11 cellular contexts compared by ENCODE assay signal in the genomic region with DNA sequence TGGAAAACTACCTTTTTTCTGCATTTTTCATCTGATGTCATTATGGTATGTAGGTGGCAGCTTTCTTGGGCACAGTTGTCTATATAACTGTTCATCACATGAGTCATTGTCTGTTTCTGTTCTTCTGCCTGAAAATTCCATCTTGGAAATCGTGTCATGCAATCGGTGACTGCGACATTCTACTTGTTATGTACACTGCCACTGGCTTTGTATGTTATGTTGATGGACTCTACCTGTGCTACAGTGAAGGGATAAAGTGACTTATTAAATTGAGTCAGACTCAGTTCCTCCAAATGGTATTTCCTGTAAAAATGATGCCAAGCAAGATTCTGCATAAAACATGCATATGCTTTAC. TPM values are rescaled to one million over a fixed set of nuclear protein-coding genes. Genes with fewer than 3 reads are reported as not detected.
DNase-seq lines count a peak whose midpoint lies in the region; ATAC-seq and TF ChIP-seq lines count a peak whose summit lies in the region.
"Had no signal": no experiment of that assay in that cellular context is flagged by ENCODE, and none has a peak within 500 bp of the region (broad histone marks: within the 10 kb centered on the region; RNA-seq: fewer than 3 reads in every experiment).

No MANE protein-coding gene starts in this region.

- H3K27me3 Mint-ChIP-seq in activated CD8-positive, alpha-beta memory T cell treated with anti-CD3 and anti-CD28 coated beads, Interleukin-2, amount 10 ng/mL, durations not matched to agents 7 days and 5 days, result no peaks in the 10 kb centered on the region
- no peaks in the 10 kb centered on the region for H3K27me3 Mint-ChIP-seq in activated CD4-positive, alpha-beta memory T cell treated with anti-CD3 and anti-CD28 coated beads for 36 hours

- POLR2A ChIA-PET in activated CD4-positive, alpha-beta memory T cell treated with anti-CD3 and anti-CD28 coated beads for 36 hours (lab: Charles Lee), result interaction anchor here (0.6 to 12.1 kb wide), 9 partner anchors 8 to 220 kb away, joined by 3 to 176 read pairs (median 10); partner anchors contain the start of genes RLF, SMAP2 and ZFP69B

- CTCF ChIA-PET in activated CD8-positive, alpha-beta memory T cell treated with anti-CD3 and anti-CD28 coated beads, Interleukin-2, amount 10 ng/mL, durations not matched to agents 7 days and 5 days (lab: Charles Lee), result interaction anchor here (0.7 to 6.5 kb wide), 10 partner anchors 8 to 67 kb away, joined by 3 to 28 read pairs (median 5); partner anchors contain the start of gene SMAP2
- CTCF ChIA-PET in activated CD4-positive, alpha-beta memory T cell treated with anti-CD3 and anti-CD28 coated beads for 36 hours (lab: Charles Lee), result interaction anchor here (0.8 to 9.1 kb wide), 10 partner anchors 8 to 229 kb away, joined by 3 to 74 read pairs (median 8); partner anchors contain the start of gene SMAP2

- TF ChIP-seq RAD21 in liver (IDR thresholded peaks at IDR 0.05), result no peak

- TF ChIP-seq POLR2A in thyroid gland (IDR thresholded peaks at IDR 0.05), result no peak

- no peak for ATAC-seq in activated CD8-positive, alpha-beta memory T cell treated with anti-CD3 and anti-CD28 coated beads, Interleukin-2, amount 10 ng/mL, durations not matched to agents 7 days and 5 days
- ATAC-seq in HG03469 (IDR thresholded peaks at IDR 0.05; ENCODE audit: unreplicated experiment) (no peak), GM18520 (IDR thresholded peaks at IDR 0.05; ENCODE audit: unreplicated experiment) (no peak)
- ATAC-seq: psoas muscle had no signal

- 92% methylated on average over 3 of the region's 3 CpGs for WGBS in liver
- WGBS in thyroid gland, 2 donors, result 78 to 85% methylated on average over 3 of the region's 3 CpGs

- TF ChIP-seq CTCF in liver (IDR thresholded peaks at IDR 0.05; ENCODE audit: low read depth, low read length, missing input control) (no peak), thyroid gland (IDR thresholded peaks at IDR 0.05) (no peak)

- H3K27ac ChIP-seq in liver (ENCODE audit: low read depth in 1 of 2, low read length in 2 of 2), result peak overlapping the region; percentile 59 to 71
- H3K27ac ChIP-seq in thyroid gland, result peak overlapping the region in 2 of 3 donors; percentile 42 to 72
- H3K27ac ChIP-seq: psoas muscle had no signal

- H3K36me3 Mint-ChIP-seq in activated CD8-positive, alpha-beta memory T cell treated with anti-CD3 and anti-CD28 coated beads, Interleukin-2, amount 10 ng/mL, durations not matched to agents 7 days and 5 days, result peaks cover 41% of the 10 kb centered on the region
- H3K36me3 Mint-ChIP-seq in activated CD4-positive, alpha-beta memory T cell treated with anti-CD3 and anti-CD28 coated beads for 36 hours, result peaks cover 67% of the 10 kb centered on the region

- peak overlapping the region; percentile 70 for H3K4me3 Mint-ChIP-seq in activated CD8-positive, alpha-beta memory T cell treated with anti-CD3 and anti-CD28 coated beads, Interleukin-2, amount 10 ng/mL, durations not matched to agents 7 days and 5 days
- peak overlapping the region; percentile 81 for H3K4me3 Mint-ChIP-seq in activated CD4-positive, alpha-beta memory T cell treated with anti-CD3 and anti-CD28 coated beads for 36 hours

- H3K27me3 ChIP-seq in liver (ENCODE audit: control insufficient read depth in 4 of 4, insufficient read depth in 4 of 4, low read length in 3 of 4) (no peaks in the 10 kb centered on the region), thyroid gland (no peaks in the 10 kb centered on the region)

- no peaks in the 10 kb centered on the region for H3K9me3 Mint-ChIP-seq in activated CD8-positive, alpha-beta memory T cell treated with anti-CD3 and anti-CD28 coated beads, Interleukin-2, amount 10 ng/mL, durations not matched to agents 7 days and 5 days (ENCODE audit: low read depth)
- H3K9me3 Mint-ChIP-seq in activated CD4-positive, alpha-beta memory T cell treated with anti-CD3 and anti-CD28 coated beads for 36 hours, result no peaks in the 10 kb centered on the region

- H3K4me1 ChIP-seq in liver (ENCODE audit: control insufficient read depth in 4 of 4, insufficient read depth in 4 of 4, low read length in 3 of 4) (peaks cover 16 to 67% (median 59%) of the 10 kb centered on the region in 4 donors), thyroid gland (peaks cover 33 to 53% of the 10 kb centered on the region in 2 donors)

- DNase-seq in activated CD8-positive, alpha-beta memory T cell treated with anti-CD3 and anti-CD28 coated beads, Interleukin-2, amount 10 ng/mL, durations not matched to agents 7 days and 5 days, result no peak
- no peak for DNase-seq in activated CD8-positive, alpha-beta memory T cell treated with anti-CD3 and anti-CD28 coated beads, Interleukin-2, amount 50 U/mL, for 48 hours
- DNase-seq in activated CD4-positive, alpha-beta memory T cell treated with anti-CD3 and anti-CD28 coated beads for 36 hours, result peak; percentile 36
- DNase-seq in thyroid gland (no peak), NCI-H2227 (lab: John Stamatoyannopoulos, UW; ENCODE audit: unreplicated experiment) (no peak)
- DNase-seq: amygdala, NCI-H524 treated with DMSO at 0.1 percent for 48 hours, psoas muscle had no signal

- peaks cover 89% of the 10 kb centered on the region for H3K4me1 Mint-ChIP-seq in activated CD8-positive, alpha-beta memory T cell treated with anti-CD3 and anti-CD28 coated beads, Interleukin-2, amount 10 ng/mL, durations not matched to agents 7 days and 5 days
- H3K4me1 Mint-ChIP-seq in activated CD4-positive, alpha-beta memory T cell treated with anti-CD3 and anti-CD28 coated beads for 36 hours (ENCODE audit: low read depth), result peaks cover 91% of the 10 kb centered on the region

- intact Hi-C loops in activated CD4-positive, alpha-beta memory T cell treated with anti-CD3 and anti-CD28 coated beads for 36 hours (cut with micrococcal nuclease), result loop anchor here (1.0 to 10.0 kb wide), 4 partner anchors 22 to 1187 kb away; partner anchors contain the start of genes CAP1 and NFYC
- intact Hi-C loops in thyroid gland (cut with DNase I), result no loop called here

- peak overlapping the region; percentile 98 for H3K27ac Mint-ChIP-seq in activated CD8-positive, alpha-beta memory T cell treated with anti-CD3 and anti-CD28 coated beads, Interleukin-2, amount 10 ng/mL, durations not matched to agents 7 days and 5 days
- H3K27ac Mint-ChIP-seq in activated CD4-positive, alpha-beta memory T cell treated with anti-CD3 and anti-CD28 coated beads for 36 hours, result peak overlapping the region; percentile 100

- peak overlapping the region in 1 of 2 donors; percentile 86 for H3K9ac ChIP-seq in liver (ENCODE audit: low read depth in 1 of 2, low read length in 2 of 2)

- H3K9me3 ChIP-seq in liver (ENCODE audit: control insufficient read depth in 4 of 4, low read length in 3 of 4) (no peaks in the 10 kb centered on the region), thyroid gland (no peaks in the 10 kb centered on the region)
- H3K9me3 ChIP-seq: psoas muscle had no signal

- H3K36me3 ChIP-seq in liver (ENCODE audit: control insufficient read depth in 4 of 4, insufficient read depth in 3 of 4, low read depth in 1 of 4, low read length in 3 of 4) (no peaks in the 10 kb centered on the region), thyroid gland (no peaks in the 10 kb centered on the region)

- H3K4me3 ChIP-seq in liver (ENCODE audit: low read depth in 1 of 3, low read length in 3 of 3) (no peak overlapping the region), thyroid gland (replicated peaks in 1 of 3) (no peak overlapping the region)
- H3K4me3 ChIP-seq: psoas muscle had no signal

TF ChIP-seq in liver, 16 proteins besides CTCF, POLR2A, EP300 and RAD21:
- no peak for TF ChIP-seq RXRA (IDR thresholded peaks at IDR 0.05)
- TF ChIP-seq FOXA2 (IDR thresholded peaks at IDR 0.05), result no peak
- no peak for TF ChIP-seq HNF4G (IDR thresholded peaks at IDR 0.05)
- TF ChIP-seq NR2F2 (IDR thresholded peaks at IDR 0.05), result no peak
- TF ChIP-seq, protein P1, sequence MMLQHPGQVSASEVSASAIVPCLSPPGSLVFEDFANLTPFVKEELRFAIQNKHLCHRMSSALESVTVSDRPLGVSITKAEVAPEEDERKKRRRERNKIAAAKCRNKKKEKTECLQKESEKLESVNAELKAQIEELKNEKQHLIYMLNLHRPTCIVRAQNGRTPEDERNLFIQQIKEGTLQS (IDR thresholded peaks at IDR 0.05), result no peak
- TF ChIP-seq GABPA (IDR thresholded peaks at IDR 0.05 in 1 of 2, conservative IDR thresholded peaks at IDR 0.05 in 1 of 2), result no peak
- TF ChIP-seq SP1 (IDR thresholded peaks at IDR 0.05), result no peak
- no peak for TF ChIP-seq JUND (IDR thresholded peaks at IDR 0.05)
- no peak for TF ChIP-seq YY1 (IDR thresholded peaks at IDR 0.05)
- TF ChIP-seq, protein P2, sequence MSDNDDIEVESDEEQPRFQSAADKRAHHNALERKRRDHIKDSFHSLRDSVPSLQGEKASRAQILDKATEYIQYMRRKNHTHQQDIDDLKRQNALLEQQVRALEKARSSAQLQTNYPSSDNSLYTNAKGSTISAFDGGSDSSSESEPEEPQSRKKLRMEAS (IDR thresholded peaks at IDR 0.05), result no peak
- no peak for TF ChIP-seq TAF1 (conservative IDR thresholded peaks at IDR 0.05)
TF ChIP-seq in liver: peak in this region for 0.

RNA-seq across cellular contexts. Expression of gene SMAP2, which starts 8.6 kb away (rescaled TPM):
- 100 to 1,000 TPM; 116 to 145 TPM for total RNA-seq in activated CD8-positive, alpha-beta memory T cell treated with anti-CD3 and anti-CD28 coated beads, Interleukin-2, amount 10 ng/mL, durations not matched to agents 7 days and 5 days
- total RNA-seq in activated CD4-positive, alpha-beta memory T cell treated with anti-CD3 and anti-CD28 coated beads for 36 hours, result 100 to 1,000 TPM; 250 to 254 TPM
- 10 to 100 TPM; 20.0 to 36.8 TPM for total RNA-seq in liver
- polyA plus RNA-seq in liver, result 10 to 100 TPM; 25.5 to 34.1 TPM
- total RNA-seq in thyroid gland, result 10 to 100 TPM; 21.9 to 29.3 (median 26.8) TPM
